1 cellular context compared by ENCODE assay signal in genomic region chr17:28644782-28645575, GRCh38.
TF ChIP-seq lines count a peak whose summit lies in the region.

Gene BLTP2, minus strand, starts transcription at chr17:28645158. Its CDS starts 102 bp downstream, at chr17:28645056.

TF ChIP-seq in HepG2, 621 proteins besides CTCF, POLR2A, EP300 and RAD21 (continued from another document and continues in another):
- TF ChIP-seq, protein P1, sequence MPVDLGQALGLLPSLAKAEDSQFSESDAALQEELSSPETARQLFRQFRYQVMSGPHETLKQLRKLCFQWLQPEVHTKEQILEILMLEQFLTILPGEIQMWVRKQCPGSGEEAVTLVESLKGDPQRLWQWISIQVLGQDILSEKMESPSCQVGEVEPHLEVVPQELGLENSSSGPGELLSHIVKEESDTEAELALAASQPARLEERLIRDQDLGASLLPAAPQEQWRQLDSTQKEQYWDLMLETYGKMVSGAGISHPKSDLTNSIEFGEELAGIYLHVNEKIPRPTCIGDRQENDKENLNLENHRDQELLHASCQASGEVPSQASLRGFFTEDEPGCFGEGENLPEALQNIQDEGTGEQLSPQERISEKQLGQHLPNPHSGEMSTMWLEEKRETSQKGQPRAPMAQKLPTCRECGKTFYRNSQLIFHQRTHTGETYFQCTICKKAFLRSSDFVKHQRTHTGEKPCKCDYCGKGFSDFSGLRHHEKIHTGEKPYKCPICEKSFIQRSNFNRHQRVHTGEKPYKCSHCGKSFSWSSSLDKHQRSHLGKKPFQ (CRISPR knock-in tag; IDR thresholded peaks at IDR 0.05; ENCODE audit: insufficient replicate concordance): peak; percentile 80
- TF ChIP-seq TFDP1 (CRISPR knock-in tag; IDR thresholded peaks at IDR 0.05; ENCODE audit: borderline replicate concordance) (peak; percentile 89), MXD4 (CRISPR knock-in tag; IDR thresholded peaks at IDR 0.05) (peak; percentile 85), ZNF350 (CRISPR knock-in tag; IDR thresholded peaks at IDR 0.05; ENCODE audit: borderline replicate concordance, low read depth) (peak; percentile 74), ZNF441 (CRISPR knock-in tag; IDR thresholded peaks at IDR 0.05; ENCODE audit: borderline replicate concordance) (peak; percentile 82), HIVEP1 (CRISPR knock-in tag; IDR thresholded peaks at IDR 0.05) (0 out of 2 replicates have a peak, but pooled peaks have one; percentile 45), HNRNPLL (IDR thresholded peaks at IDR 0.05; ENCODE audit: low read depth, low read length, poor library complexity, severe bottlenecking) (peak; percentile 93), HDAC1 (CRISPR knock-in tag; IDR thresholded peaks at IDR 0.05) (peak; percentile 96), ZNF749 (CRISPR knock-in tag; IDR thresholded peaks at IDR 0.05; ENCODE audit: borderline replicate concordance) (peak; percentile 52; the same call in 1 of the 2 replicates), ZNF317 (CRISPR knock-in tag; IDR thresholded peaks at IDR 0.05) (0 out of 2 replicates have a peak, but pooled peaks have one; percentile 34), SRF (IDR thresholded peaks at IDR 0.05; ENCODE audit: low read depth, low read length) (no peak), HES4 (CRISPR knock-in tag; IDR thresholded peaks at IDR 0.05; ENCODE audit: borderline replicate concordance) (peak; percentile 78; the same call in 1 of the 2 replicates), HDAC2 (CRISPR knock-in tag; IDR thresholded peaks at IDR 0.05) (peak; percentile 13; the same call in 1 of the 2 replicates), HMG20A (CRISPR knock-in tag; IDR thresholded peaks at IDR 0.05; ENCODE audit: borderline replicate concordance) (no peak), THAP11 (CRISPR knock-in tag; IDR thresholded peaks at IDR 0.05) (peak; percentile 90), ZFP62 (CRISPR knock-in tag; IDR thresholded peaks at IDR 0.05) (no peak), GLI4 (CRISPR knock-in tag; IDR thresholded peaks at IDR 0.05; ENCODE audit: borderline replicate concordance) (0 out of 2 replicates have a peak, but pooled peaks have one; percentile 40), PHF20 (CRISPR knock-in tag; IDR thresholded peaks at IDR 0.05) (peak; percentile 81), SALL1 (CRISPR knock-in tag; IDR thresholded peaks at IDR 0.05) (peak; percentile 81), KDM2A (CRISPR knock-in tag; IDR thresholded peaks at IDR 0.05; ENCODE audit: borderline replicate concordance, low read depth) (peak; percentile 98), KDM5B (CRISPR knock-in tag; IDR thresholded peaks at IDR 0.05; ENCODE audit: borderline replicate concordance) (peak; percentile 81; the same call in 1 of the 2 replicates), ATF7 (IDR thresholded peaks at IDR 0.05) (no peak), ATF7 (CRISPR knock-in tag; IDR thresholded peaks at IDR 0.05) (0 out of 2 replicates have a peak, but pooled peaks have one; percentile 17), ZSCAN21 (CRISPR knock-in tag; IDR thresholded peaks at IDR 0.05; ENCODE audit: borderline replicate concordance) (peak; percentile 85), SNAPC5 (CRISPR knock-in tag; IDR thresholded peaks at IDR 0.05; ENCODE audit: borderline replicate concordance) (0 out of 2 replicates have a peak, but pooled peaks have one; percentile 73), ZNF879 (CRISPR knock-in tag; IDR thresholded peaks at IDR 0.05) (no peak), GABPA (IDR thresholded peaks at IDR 0.05; ENCODE audit: low read depth, low read length) (peak; percentile 69), GABPA (CRISPR knock-in tag; IDR thresholded peaks at IDR 0.05; ENCODE audit: low read depth) (peak; percentile 69), BRCA1 (CRISPR knock-in tag; IDR thresholded peaks at IDR 0.05) (no peak), ZNF883 (CRISPR knock-in tag; IDR thresholded peaks at IDR 0.05; ENCODE audit: not compliant biosample characterization) (peak; percentile 67), ZNF160 (CRISPR knock-in tag; IDR thresholded peaks at IDR 0.05) (peak; percentile 56; the same call in 1 of the 2 replicates), BCL3 (CRISPR knock-in tag; IDR thresholded peaks at IDR 0.05) (peak; percentile 82), ZNF263 (CRISPR knock-in tag; IDR thresholded peaks at IDR 0.05) (peak; percentile 92), NFYB (CRISPR knock-in tag; IDR thresholded peaks at IDR 0.05) (peak; percentile 83), NRL (CRISPR knock-in tag; IDR thresholded peaks at IDR 0.05; ENCODE audit: borderline replicate concordance) (peak; percentile 63; the same call in 1 of the 2 replicates), ZZZ3 (CRISPR knock-in tag; IDR thresholded peaks at IDR 0.05; ENCODE audit: borderline replicate concordance) (peak; percentile 63), E2F5 (CRISPR knock-in tag; conservative IDR thresholded peaks at IDR 0.05) (peak; percentile 36; the same call in 1 of the 2 replicates), TARDBP (CRISPR knock-in tag; IDR thresholded peaks at IDR 0.05) (peak; percentile 93), THRA (CRISPR knock-in tag; IDR thresholded peaks at IDR 0.05; ENCODE audit: borderline replicate concordance) (peak; percentile 48; the same call in 1 of the 2 replicates), ZNF274 (CRISPR knock-in tag; IDR thresholded peaks at IDR 0.05) (0 out of 2 replicates have a peak, but pooled peaks have one; percentile 50), ASH2L (IDR thresholded peaks at IDR 0.05; ENCODE audit: insufficient read length, low read depth, low read length) (peak; percentile 77), ZFP36L2 (CRISPR knock-in tag; IDR thresholded peaks at IDR 0.05) (no peak)
- TF ChIP-seq, protein P2, sequence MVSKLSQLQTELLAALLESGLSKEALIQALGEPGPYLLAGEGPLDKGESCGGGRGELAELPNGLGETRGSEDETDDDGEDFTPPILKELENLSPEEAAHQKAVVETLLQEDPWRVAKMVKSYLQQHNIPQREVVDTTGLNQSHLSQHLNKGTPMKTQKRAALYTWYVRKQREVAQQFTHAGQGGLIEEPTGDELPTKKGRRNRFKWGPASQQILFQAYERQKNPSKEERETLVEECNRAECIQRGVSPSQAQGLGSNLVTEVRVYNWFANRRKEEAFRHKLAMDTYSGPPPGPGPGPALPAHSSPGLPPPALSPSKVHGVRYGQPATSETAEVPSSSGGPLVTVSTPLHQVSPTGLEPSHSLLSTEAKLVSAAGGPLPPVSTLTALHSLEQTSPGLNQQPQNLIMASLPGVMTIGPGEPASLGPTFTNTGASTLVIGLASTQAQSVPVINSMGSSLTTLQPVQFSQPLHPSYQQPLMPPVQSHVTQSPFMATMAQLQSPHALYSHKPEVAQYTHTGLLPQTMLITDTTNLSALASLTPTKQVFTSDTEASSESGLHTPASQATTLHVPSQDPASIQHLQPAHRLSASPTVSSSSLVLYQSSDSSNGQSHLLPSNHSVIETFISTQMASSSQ (IDR thresholded peaks at IDR 0.05; ENCODE audit: low read depth): no peak
- TF ChIP-seq, protein P2 (CRISPR knock-in tag; IDR thresholded peaks at IDR 0.05; ENCODE audit: borderline replicate concordance): 0 out of 2 replicates have a peak, but pooled peaks have one; percentile 64
- TF ChIP-seq, protein P3, sequence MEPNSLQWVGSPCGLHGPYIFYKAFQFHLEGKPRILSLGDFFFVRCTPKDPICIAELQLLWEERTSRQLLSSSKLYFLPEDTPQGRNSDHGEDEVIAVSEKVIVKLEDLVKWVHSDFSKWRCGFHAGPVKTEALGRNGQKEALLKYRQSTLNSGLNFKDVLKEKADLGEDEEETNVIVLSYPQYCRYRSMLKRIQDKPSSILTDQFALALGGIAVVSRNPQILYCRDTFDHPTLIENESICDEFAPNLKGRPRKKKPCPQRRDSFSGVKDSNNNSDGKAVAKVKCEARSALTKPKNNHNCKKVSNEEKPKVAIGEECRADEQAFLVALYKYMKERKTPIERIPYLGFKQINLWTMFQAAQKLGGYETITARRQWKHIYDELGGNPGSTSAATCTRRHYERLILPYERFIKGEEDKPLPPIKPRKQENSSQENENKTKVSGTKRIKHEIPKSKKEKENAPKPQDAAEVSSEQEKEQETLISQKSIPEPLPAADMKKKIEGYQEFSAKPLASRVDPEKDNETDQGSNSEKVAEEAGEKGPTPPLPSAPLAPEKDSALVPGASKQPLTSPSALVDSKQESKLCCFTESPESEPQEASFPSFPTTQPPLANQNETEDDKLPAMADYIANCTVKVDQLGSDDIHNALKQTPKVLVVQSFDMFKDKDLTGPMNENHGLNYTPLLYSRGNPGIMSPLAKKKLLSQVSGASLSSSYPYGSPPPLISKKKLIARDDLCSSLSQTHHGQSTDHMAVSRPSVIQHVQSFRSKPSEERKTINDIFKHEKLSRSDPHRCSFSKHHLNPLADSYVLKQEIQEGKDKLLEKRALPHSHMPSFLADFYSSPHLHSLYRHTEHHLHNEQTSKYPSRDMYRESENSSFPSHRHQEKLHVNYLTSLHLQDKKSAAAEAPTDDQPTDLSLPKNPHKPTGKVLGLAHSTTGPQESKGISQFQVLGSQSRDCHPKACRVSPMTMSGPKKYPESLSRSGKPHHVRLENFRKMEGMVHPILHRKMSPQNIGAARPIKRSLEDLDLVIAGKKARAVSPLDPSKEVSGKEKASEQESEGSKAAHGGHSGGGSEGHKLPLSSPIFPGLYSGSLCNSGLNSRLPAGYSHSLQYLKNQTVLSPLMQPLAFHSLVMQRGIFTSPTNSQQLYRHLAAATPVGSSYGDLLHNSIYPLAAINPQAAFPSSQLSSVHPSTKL (CRISPR knock-in tag; IDR thresholded peaks at IDR 0.05): peak; percentile 44
- TF ChIP-seq, protein P4, sequence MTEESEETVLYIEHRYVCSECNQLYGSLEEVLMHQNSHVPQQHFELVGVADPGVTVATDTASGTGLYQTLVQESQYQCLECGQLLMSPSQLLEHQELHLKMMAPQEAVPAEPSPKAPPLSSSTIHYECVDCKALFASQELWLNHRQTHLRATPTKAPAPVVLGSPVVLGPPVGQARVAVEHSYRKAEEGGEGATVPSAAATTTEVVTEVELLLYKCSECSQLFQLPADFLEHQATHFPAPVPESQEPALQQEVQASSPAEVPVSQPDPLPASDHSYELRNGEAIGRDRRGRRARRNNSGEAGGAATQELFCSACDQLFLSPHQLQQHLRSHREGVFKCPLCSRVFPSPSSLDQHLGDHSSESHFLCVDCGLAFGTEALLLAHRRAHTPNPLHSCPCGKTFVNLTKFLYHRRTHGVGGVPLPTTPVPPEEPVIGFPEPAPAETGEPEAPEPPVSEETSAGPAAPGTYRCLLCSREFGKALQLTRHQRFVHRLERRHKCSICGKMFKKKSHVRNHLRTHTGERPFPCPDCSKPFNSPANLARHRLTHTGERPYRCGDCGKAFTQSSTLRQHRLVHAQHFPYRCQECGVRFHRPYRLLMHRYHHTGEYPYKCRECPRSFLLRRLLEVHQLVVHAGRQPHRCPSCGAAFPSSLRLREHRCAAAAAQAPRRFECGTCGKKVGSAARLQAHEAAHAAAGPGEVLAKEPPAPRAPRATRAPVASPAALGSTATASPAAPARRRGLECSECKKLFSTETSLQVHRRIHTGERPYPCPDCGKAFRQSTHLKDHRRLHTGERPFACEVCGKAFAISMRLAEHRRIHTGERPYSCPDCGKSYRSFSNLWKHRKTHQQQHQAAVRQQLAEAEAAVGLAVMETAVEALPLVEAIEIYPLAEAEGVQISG (CRISPR knock-in tag; IDR thresholded peaks at IDR 0.05): peak; percentile 69
- TF ChIP-seq, protein P5, sequence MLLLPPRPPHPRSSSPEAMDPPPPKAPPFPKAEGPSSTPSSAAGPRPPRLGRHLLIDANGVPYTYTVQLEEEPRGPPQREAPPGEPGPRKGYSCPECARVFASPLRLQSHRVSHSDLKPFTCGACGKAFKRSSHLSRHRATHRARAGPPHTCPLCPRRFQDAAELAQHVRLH (CRISPR knock-in tag; IDR thresholded peaks at IDR 0.05; ENCODE audit: borderline replicate concordance, low read depth): peak; percentile 44; the same call in 1 of the 2 replicates
